ENCODE assay signal across 8 cellular contexts in genomic region chr10:132329565-132330485, GRCh38. TPM values are rescaled to one million over a fixed set of nuclear protein-coding genes. Genes with fewer than 3 reads are reported as not detected.
A peak's percentile ranks its signal among the peaks of the same experiment; 100 is the strongest.
DNase-seq lines count a peak whose midpoint lies in the region; ATAC-seq, FAIRE-seq and TF ChIP-seq lines count a peak whose summit lies in the region.

No MANE protein-coding gene starts in this region.

- TF ChIP-seq CTCF in GM12878 (IDR thresholded peaks at IDR 0.05 in 2 of 3, conservative IDR thresholded peaks at IDR 0.05 in 1 of 3; ENCODE audit: control insufficient read depth in 2 of 3, extremely low read depth in 1 of 3, insufficient read depth in 1 of 3, low read depth in 3 of 3, low read length in 3 of 3) = no peak

- in situ Hi-C loops in GM12878 (cut with MboI) = loop anchor here (10.0 kb wide), 1 partner anchor 425 kb away; the partner anchor contains the start of gene PPP2R2D

- ATAC-seq in GM12878 (no peak), HG03521 (IDR thresholded peaks at IDR 0.05; ENCODE audit: unreplicated experiment) (no peak)

- CTCF ChIA-PET in GM12878 (lab: Yijun Ruan, JAX) = no interaction called here

- H3K9me3 ChIP-seq in GM12878 (replicated peaks; ENCODE audit: control insufficient read depth, insufficient read depth, low read length) (peaks cover 1% of the 10 kb centered on the region; the same call in 1 of the 3 replicates), mesodermal cell (ENCODE audit: control insufficient read depth, low read length) (no peaks in the 10 kb centered on the region)

- H2AFZ ChIP-seq in GM12878 (ENCODE audit: control insufficient read depth, low read depth, low read length) = peak overlapping the region; percentile 55

- SMC1A ChIA-PET in GM12878 (lab: Charles Lee; ENCODE audit: uncharacterized antibody, unreplicated experiment) = no interaction called here

- no peak for TF ChIP-seq POLR2A in GM12878 (IDR thresholded peaks at IDR 0.05; ENCODE audit: low read depth, low read length)

- DNase-seq in SIG-M5 treated with dmso at 0.1 percent for 504 hours (lab: John Stamatoyannopoulos, UW; ENCODE audit: unreplicated experiment) (peak; percentile 61), SIG-M5 (lab: John Stamatoyannopoulos, UW) (no peak), NOMO-1 treated with dmso at 0.1 percent for 144 hours (lab: John Stamatoyannopoulos, UW; ENCODE audit: unreplicated experiment) (peak; percentile 16), GM12878 (ENCODE audit: low read depth, low spot score) (no peak), NCI-H1105 treated with DMSO at 0.1 percent for 48 hours (lab: John Stamatoyannopoulos, UW) (no peak), epidermal melanocyte (ENCODE audit: insufficient read length, low spot score) (no peak)

- H4K20me1 ChIP-seq in GM12878 (ENCODE audit: control insufficient read depth, insufficient read depth) = no peaks in the 10 kb centered on the region

- no peak for TF ChIP-seq EP300 in GM12878 (IDR thresholded peaks at IDR 0.05; ENCODE audit: borderline replicate concordance in 1 of 2, control insufficient read depth in 1 of 2, low read depth in 2 of 2, low read length in 2 of 2)

- H3K4me3 ChIP-seq in GM12878 = peak overlapping the region; percentile 100
- H3K4me3 ChIP-seq in mesodermal cell (ENCODE audit: extremely low read depth, insufficient read depth, low read length, poor library complexity, severe bottlenecking) = peak overlapping the region; percentile 94

- H3K9ac ChIP-seq in GM12878 (ENCODE audit: control insufficient read depth, insufficient read depth, low read length) = peak overlapping the region; percentile 64

- H3K79me2 ChIP-seq in GM12878 (ENCODE audit: control insufficient read depth, insufficient read depth, low read length) = peaks cover 31% of the 10 kb centered on the region

- intact Hi-C loops in GM12878 (cut with micrococcal nuclease; ENCODE audit: unreplicated experiment) = loop anchor here (5.0 to 10.0 kb wide), 2 partner anchors 245 to 428 kb away; partner anchors contain the start of gene PPP2R2D

- peak overlapping the region; percentile 96 for H3K4me2 ChIP-seq in GM12878 (ENCODE audit: control insufficient read depth, insufficient read depth)

- POLR2A ChIA-PET in GM12878 (lab: Charles Lee) = no interaction called here

- peak; percentile 54 for FAIRE-seq in GM12878 (lab: Jason Lieb, UNC)

- H3K4me1 ChIP-seq in GM12878 (ENCODE audit: control insufficient read depth, insufficient read depth, low read length) (peaks cover 13% of the 10 kb centered on the region), mesodermal cell (ENCODE audit: control insufficient read depth, insufficient read depth, low read length, poor library complexity, severe bottlenecking) (peaks cover 6% of the 10 kb centered on the region)

- no TSS peak for BruUV-seq in GM12878 (replicated peaks; lab: Mats Ljungman, UMichigan)

- H3K27me3 ChIP-seq in GM12878 (replicated peaks in 1 of 2; ENCODE audit: control insufficient read depth in 2 of 2, insufficient read depth in 2 of 2, low read length in 1 of 2) = no peaks in the 10 kb centered on the region

- RAD21 ChIA-PET in GM12878 (lab: Charles Lee; ENCODE audit: unreplicated experiment) = no interaction called here

- no peak for TF ChIP-seq RAD21 in GM12878 (IDR thresholded peaks at IDR 0.05; ENCODE audit: insufficient read depth, low read depth, low read length)

- H3K27ac ChIP-seq in GM12878 (ENCODE audit: control insufficient read depth, insufficient read depth) (peak overlapping the region; percentile 91), mesodermal cell (ENCODE audit: low read depth, low read length, severe bottlenecking) (peak overlapping the region; percentile 54)

- H3K36me3 ChIP-seq in GM12878 (ENCODE audit: control insufficient read depth in 2 of 2, insufficient read depth in 2 of 2, low read length in 1 of 2) (no peaks in the 10 kb centered on the region), mesodermal cell (ENCODE audit: control insufficient read depth, insufficient read depth, low read length) (peaks cover 41% of the 10 kb centered on the region)

- WGBS in GM12878 (ENCODE audit: insufficient coverage, insufficient replicate concordance, low lambda C conversion rate, missing lambda C conversion rate) = 17% methylated on average over 23 of the region's 23 CpGs
- WGBS in mesodermal cell (ENCODE audit: insufficient coverage in 2 of 2), 2 experiments = 47 to 63% methylated on average over 7 to 15 of the region's 23 CpGs

TF ChIP-seq in GM12878, 131 proteins besides CTCF, POLR2A, EP300 and RAD21:
- TF ChIP-seq GABPA (IDR thresholded peaks at IDR 0.05; ENCODE audit: low read depth) = 0 out of 2 replicates have a peak, but pooled peaks have one; percentile 21
- no peak for TF ChIP-seq NKRF (conservative IDR thresholded peaks at IDR 0.05)
- no peak for TF ChIP-seq ELK1 (IDR thresholded peaks at IDR 0.05; ENCODE audit: low read depth, low read length)
- TF ChIP-seq ZNF24 (IDR thresholded peaks at IDR 0.05) = peak; percentile 89
- no peak for TF ChIP-seq NFXL1 (IDR thresholded peaks at IDR 0.05; ENCODE audit: borderline replicate concordance)
- TF ChIP-seq CREB1 (IDR thresholded peaks at IDR 0.05; ENCODE audit: low read depth) = 0 out of 2 replicates have a peak, but pooled peaks have one; percentile 24

RNA-seq across cellular contexts. Expression of gene LRRC27, which starts 2.2 kb away (rescaled TPM):
- total RNA-seq in GM12878 (2013; cell fraction: nucleolus; rRNA removed) = 16.5 and 22.5 TPM in 2 replicates
- total RNA-seq in GM12878 (2014; rRNA removed) (6.3 and 6.8 TPM in 2 replicates), GM12878 (2014; rRNA removed; fragmentation: Illumina TruSeq; extraction: Trizol) (3.8 and 5.0 TPM in 2 replicates), GM12878 (2021) (3.3 and 4.5 TPM in 2 replicates)
- polyA plus RNA-seq in GM12878 (2011; ENCODE audit: low read depth) = 4.1 TPM
- polyA plus RNA-seq in GM12878 (2011; rRNA removed) (0.62 and 0.84 TPM in 2 replicates), GM12878 (2014; fragmentation: Illumina TruSeq; extraction: Trizol) (4.6 and 6.4 TPM in 2 replicates), GM12878 (2014; fragmentation: Nextera tagmentation; extraction: Ambion mirVana) (under 1 TPM; 0.48 to 0.80 TPM), GM12878 (2014; rRNA removed) (4.3 and 6.9 TPM in 2 replicates), GM12878 (2016; fragmentation: Nextera tagmentation; extraction: Ambion mirVana) (1 to 10 TPM; 4.8 to 6.5 TPM)
- polyA plus RNA-seq in GM12878 (2011; cell fraction: cytosol; rRNA removed) = 0.72 and 0.82 TPM in 2 replicates
- 2.5 and 2.8 TPM in 2 replicates for polyA plus RNA-seq in GM12878 (2011; cell fraction: nucleus; rRNA removed)
- 4.0 and 4.5 TPM in 2 replicates for polyA plus RNA-seq in GM12878 (2012)
- polyA minus RNA-seq in GM12878 (2011; rRNA and poly(A)+ RNA removed) = 0.36 TPM in 1 of 2 replicates, not detected in the other
- polyA minus RNA-seq in GM12878 (2011; cell fraction: cytosol; rRNA and poly(A)+ RNA removed) = not detected in 2 replicates
- polyA minus RNA-seq in GM12878 (2011; cell fraction: nucleus; rRNA and poly(A)+ RNA removed) = 0.73 and 1.2 TPM in 2 replicates
- 13.2 TPM for polyA plus RNA-seq in mesodermal cell (2013, experiment 1 of 2)
- 10.7 TPM for polyA plus RNA-seq in mesodermal cell (2013, experiment 2 of 2)

RNA-seq across cellular contexts. Expression of gene STK32C, which starts 22.1 kb away (rescaled TPM):
- total RNA-seq in GM12878 (2013; cell fraction: nucleolus; rRNA removed) = 2.5 and 5.1 TPM in 2 replicates
- 8.4 and 10.1 TPM in 2 replicates for total RNA-seq in GM12878 (2014; rRNA removed)
- 3.8 and 4.5 TPM in 2 replicates for total RNA-seq in GM12878 (2014; rRNA removed; fragmentation: Illumina TruSeq; extraction: Trizol)
- 10.7 and 11.5 TPM in 2 replicates for total RNA-seq in GM12878 (2021)
- polyA plus RNA-seq in GM12878 (2011; ENCODE audit: low read depth) = 8.7 TPM
- 1.5 and 1.9 TPM in 2 replicates for polyA plus RNA-seq in GM12878 (2011; rRNA removed)
- polyA plus RNA-seq in GM12878 (2011; cell fraction: cytosol; rRNA removed) = 1.4 and 1.9 TPM in 2 replicates
- 1.1 and 2.6 TPM in 2 replicates for polyA plus RNA-seq in GM12878 (2011; cell fraction: nucleus; rRNA removed)
- 8.1 and 13.5 TPM in 2 replicates for polyA plus RNA-seq in GM12878 (2012)
- 3.3 and 4.5 TPM in 2 replicates for polyA plus RNA-seq in GM12878 (2014; fragmentation: Illumina TruSeq; extraction: Trizol)
- polyA plus RNA-seq in GM12878 (2014; fragmentation: Nextera tagmentation; extraction: Ambion mirVana) = 1 to 10 TPM; 1.6 to 4.1 TPM
- 12.4 and 18.1 TPM in 2 replicates for polyA plus RNA-seq in GM12878 (2014; rRNA removed)
- polyA plus RNA-seq in GM12878 (2016; fragmentation: Nextera tagmentation; extraction: Ambion mirVana) = 10 to 100 TPM; 10.5 to 11.3 TPM
- 0.62 TPM in 1 of 2 replicates, not detected in the other for polyA minus RNA-seq in GM12878 (2011; rRNA and poly(A)+ RNA removed)
- polyA minus RNA-seq in GM12878 (2011; cell fraction: cytosol; rRNA and poly(A)+ RNA removed) = not detected in 2 replicates
- polyA minus RNA-seq in GM12878 (2011; cell fraction: nucleus; rRNA and poly(A)+ RNA removed) = 0.36 and 0.96 TPM in 2 replicates
- 21.7 TPM for polyA plus RNA-seq in mesodermal cell (2013, experiment 1 of 2)
- 21.9 TPM for polyA plus RNA-seq in mesodermal cell (2013, experiment 2 of 2)

Comparison
In these comparisons a context has a peak if more than half of its experiments do, and no peak if none do; other contexts are left out.
1. DNase-seq: peak in SIG-M5 treated with dmso at 0.1 percent for 504 hours (single experiment) and NOMO-1 treated with dmso at 0.1 percent for 144 hours (single experiment); none in SIG-M5 (single experiment), GM12878 (single experiment), NCI-H1105 treated with DMSO at 0.1 percent for 48 hours (single experiment) and epidermal melanocyte (single experiment).